ENCODE assay signal across 8 cellular contexts in the genomic region with DNA sequence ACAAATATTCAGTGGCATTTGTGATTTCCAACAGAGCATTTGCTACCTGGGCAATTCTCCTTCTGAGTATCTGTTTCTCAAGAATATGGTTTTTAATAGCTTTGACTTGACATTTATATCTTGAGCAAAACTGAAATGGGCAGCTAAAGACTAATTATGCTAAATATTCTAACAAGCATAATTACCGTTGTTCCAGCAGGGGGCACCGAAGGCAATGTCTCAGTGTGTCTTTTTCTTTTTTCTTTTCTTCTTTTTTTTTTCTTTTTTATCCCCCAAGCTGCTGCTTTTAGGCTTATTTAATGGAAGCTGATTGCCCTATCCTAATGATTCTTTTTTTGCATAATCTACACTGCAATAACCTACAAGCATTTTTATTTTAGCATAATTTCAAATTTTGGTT.
A peak's percentile ranks its signal among the peaks of the same experiment; 100 is the strongest.
DNase-seq lines count a peak whose midpoint lies in the region; ATAC-seq and TF ChIP-seq lines count a peak whose summit lies in the region.

No MANE protein-coding gene starts in this region.

- WGBS in sigmoid colon, 2 donors = 9 to 17% methylated on average over 2 of the region's 2 CpGs

- no peak overlapping the region for H3K9ac ChIP-seq in KMS-11

- no peaks in the 10 kb centered on the region for H3K79me2 ChIP-seq in KMS-11 (ENCODE audit: insufficient read depth, low read depth)

- no peaks in the 10 kb centered on the region for H3K36me3 Mint-ChIP-seq in activated CD4-positive, alpha-beta memory T cell treated with anti-CD3 and anti-CD28 coated beads, Interleukin-2, amount 10 ng/mL, durations not matched to agents 7 days and 5 days (ENCODE audit: low read depth)

- intact Hi-C loops in sigmoid colon (cut with DNase I) = no loop called here

- H3K27me3 ChIP-seq in KMS-11 (ENCODE audit: insufficient read depth, low read depth) (no peaks in the 10 kb centered on the region), sigmoid colon (no peaks in the 10 kb centered on the region)

- H3K4me3 Mint-ChIP-seq in activated CD4-positive, alpha-beta memory T cell treated with anti-CD3 and anti-CD28 coated beads, Interleukin-2, amount 10 ng/mL, durations not matched to agents 7 days and 5 days = no peak overlapping the region

- H2AFZ ChIP-seq in KMS-11 (ENCODE audit: low read depth) = no peak overlapping the region

- no peak for TF ChIP-seq POLR2A in sigmoid colon (IDR thresholded peaks at IDR 0.05)

- CTCF ChIA-PET in activated CD4-positive, alpha-beta memory T cell treated with anti-CD3 and anti-CD28 coated beads, Interleukin-2, amount 10 ng/mL, durations not matched to agents 7 days and 5 days (lab: Charles Lee) = interaction anchor here (0.7 to 2.2 kb wide), 16 partner anchors 8 to 623 kb away, joined by 3 to 20 read pairs (median 4); no protein-coding TSS in a partner anchor

- TF ChIP-seq CTCF in KMS-11 (conservative IDR thresholded peaks at IDR 0.05; ENCODE audit: low read depth, low read length) (peak; percentile 89), sigmoid colon (IDR thresholded peaks at IDR 0.05) (peak in 1 of 4 experiments; percentile 19)

- H3K4me3 ChIP-seq in KMS-11 (IDR thresholded peaks at IDR 0.05; ENCODE audit: insufficient read depth, low read depth, low read length) (no peak overlapping the region), sigmoid colon (no peak overlapping the region)

- no peak overlapping the region for H3K4me2 ChIP-seq in KMS-11

- POLR2A ChIA-PET in activated CD4-positive, alpha-beta memory T cell treated with anti-CD3 and anti-CD28 coated beads, Interleukin-2, amount 10 ng/mL, durations not matched to agents 7 days and 5 days (lab: Charles Lee) = no interaction called here

- no peaks in the 10 kb centered on the region for H3K4me1 Mint-ChIP-seq in activated CD4-positive, alpha-beta memory T cell treated with anti-CD3 and anti-CD28 coated beads, Interleukin-2, amount 10 ng/mL, durations not matched to agents 7 days and 5 days

- H3K4me1 ChIP-seq in KMS-11 (ENCODE audit: low read depth, poor library complexity, severe bottlenecking) (no peaks in the 10 kb centered on the region), sigmoid colon (no peaks in the 10 kb centered on the region)

- H4K20me1 ChIP-seq in KMS-11 (ENCODE audit: insufficient read depth) = no peaks in the 10 kb centered on the region

- H3K27ac Mint-ChIP-seq in activated CD4-positive, alpha-beta memory T cell treated with anti-CD3 and anti-CD28 coated beads, Interleukin-2, amount 10 ng/mL, durations not matched to agents 7 days and 5 days = no peak overlapping the region

- no peaks in the 10 kb centered on the region for H3K36me3 ChIP-seq in KMS-11 (ENCODE audit: insufficient read depth)
- H3K36me3 ChIP-seq in sigmoid colon = no peaks in the 10 kb centered on the region

- H3K27ac ChIP-seq in KMS-11 (no peak overlapping the region), sigmoid colon (no peak overlapping the region)

- no peaks in the 10 kb centered on the region for H3K9me3 ChIP-seq in sigmoid colon

- no peak for ATAC-seq in activated CD4-positive, CD25-positive, alpha-beta regulatory T cell treated with anti-CD3 and anti-CD28 coated beads, Interleukin-2, amount 50 U/mL, for 24 hours

- H3K9me3 Mint-ChIP-seq in activated CD4-positive, alpha-beta memory T cell treated with anti-CD3 and anti-CD28 coated beads, Interleukin-2, amount 10 ng/mL, durations not matched to agents 7 days and 5 days = no peaks in the 10 kb centered on the region

- DNase-seq in NCI-H748 (lab: John Stamatoyannopoulos, UW; ENCODE audit: unreplicated experiment) (peak; percentile 34), NCI-H748 treated with DMSO at 0.1 percent for 48 hours (lab: John Stamatoyannopoulos, UW) (no peak), iPS-NIHi7 (ENCODE audit: extremely low spot score) (peak; percentile 27), sigmoid colon (no peak), occipital lobe (lab: John Stamatoyannopoulos, UW) (no peak)
- peak; percentile 30 for DNase-seq in activated CD4-positive, alpha-beta memory T cell treated with anti-CD3 and anti-CD28 coated beads, Interleukin-2, amount 10 ng/mL, durations not matched to agents 7 days and 5 days

- no peak for TF ChIP-seq EP300 in sigmoid colon (IDR thresholded peaks at IDR 0.05)

- peaks cover 8% of the 10 kb centered on the region for H3K27me3 Mint-ChIP-seq in activated CD4-positive, alpha-beta memory T cell treated with anti-CD3 and anti-CD28 coated beads, Interleukin-2, amount 10 ng/mL, durations not matched to agents 7 days and 5 days

Comparison
In these comparisons a context has a peak if more than half of its experiments do, and no peak if none do; other contexts are left out.
1. DNase-seq: peak in NCI-H748 (single experiment), activated CD4-positive, alpha-beta memory T cell treated with anti-CD3 and anti-CD28 coated beads, Interleukin-2, amount 10 ng/mL, durations not matched to agents 7 days and 5 days (single experiment) and iPS-NIHi7 (single experiment); none in NCI-H748 treated with DMSO at 0.1 percent for 48 hours (single experiment), sigmoid colon (single experiment) and occipital lobe (single experiment).